ENCODE assay signal across 19 cellular contexts in the genomic region with DNA sequence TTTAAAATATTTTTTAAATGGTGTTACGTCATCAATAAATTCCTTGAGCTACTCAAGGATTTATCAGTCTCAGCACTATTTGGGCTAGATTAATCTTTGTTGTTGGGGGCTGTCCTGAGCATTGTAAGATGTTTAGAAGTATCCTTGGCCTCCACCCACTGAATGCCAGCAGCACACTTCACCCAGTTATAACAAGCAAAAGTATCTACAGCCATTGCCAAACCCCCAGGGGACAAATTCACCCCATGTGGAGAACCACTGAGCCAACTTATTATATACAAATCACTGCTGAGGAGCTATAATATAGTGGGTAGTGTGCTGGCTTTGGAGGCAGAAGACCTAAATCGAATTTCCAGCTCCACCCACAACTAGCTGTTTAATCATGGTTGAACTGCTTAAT.
"Had no signal": no experiment of that assay in that cellular context is flagged by ENCODE, and none has a peak within 500 bp of the region (broad histone marks: within the 10 kb centered on the region; RNA-seq: fewer than 3 reads in every experiment).

No MANE protein-coding gene starts in this region.

- H3K4me1 ChIP-seq: body of pancreas, tibial nerve, uterus had no signal

- H3K27me3 ChIP-seq: body of pancreas, tibial nerve, uterus had no signal

- DNase-seq: activated CD4-positive, alpha-beta T cell treated with anti-CD3 and anti-CD28 coated beads, Interleukin-2, amount 10 ng/mL, durations not matched to agents 7 days and 5 days; activated CD8-positive, alpha-beta memory T cell treated with anti-CD3 and anti-CD28 coated beads for 24 hours; activated gamma-delta T cell treated with Interleukin-2 at 50 U/mL for 16 hours; amygdala; body of pancreas; cerebellar nuclear complex; dermis blood vessel endothelial cell; effector memory CD8-positive, alpha-beta T cell; hippocampal formation; kidney glomerular epithelial cell; left ventricle myocardium superior; mesendoderm; stimulated activated CD4-positive, alpha-beta T cell treated with anti-CD3 and anti-CD28 coated beads, Interleukin-4, amount 100 ng/mL, for 4 hours; stimulated activated CD8-positive, alpha-beta memory T cell treated with anti-CD3 and anti-CD28 coated beads, Interleukin-4, amount 100 ng/mL, for 48 hours; stimulated activated naive CD4-positive, alpha-beta T cell treated with Interleukin-2 at 50 U/mL for 16 hours; substantia nigra; uterus had no signal

- H3K4me3 ChIP-seq: body of pancreas, smooth muscle cell, tibial nerve, uterus had no signal

- H3K27ac ChIP-seq: body of pancreas, tibial nerve, uterus had no signal

- H3K9me3 ChIP-seq: body of pancreas, tibial nerve, uterus had no signal

- H3K36me3 ChIP-seq: uterus had no signal

- H3K4me2 ChIP-seq: smooth muscle cell had no signal
